In genomic region chr17:64965826-64966283, GRCh38 we compare ENCODE assay signal across 8 cellular contexts.
DNase-seq lines count a peak whose midpoint lies in the region; ATAC-seq and TF ChIP-seq lines count a peak whose summit lies in the region.
"Not testable (repeated sequence)": the region's sequence is repeated elsewhere in the genome, so short reads cannot be mapped to it uniquely, and the experiment has no call there.

No MANE protein-coding gene starts in this region.

- in situ Hi-C loops in GM18951 (cut with MboI; ENCODE audit: low sequenced_read_pairs, unreplicated experiment), result not testable (repeated sequence)

- peak; percentile 23 for TF ChIP-seq POLR2A in GM18951 (IDR thresholded peaks at IDR 0.05; ENCODE audit: extremely low read depth, insufficient read depth, insufficient read length)

- peak overlapping the region; percentile 30 for H3K27ac ChIP-seq in layer of hippocampus (ENCODE audit: low read depth, low read length)

- peak; percentile 60 to 76 for DNase-seq in AML-193 (lab: John Stamatoyannopoulos, UW)
- DNase-seq in NCI-H2227 (lab: John Stamatoyannopoulos, UW; ENCODE audit: unreplicated experiment), result peak; percentile 56
- DNase-seq in activated CD4-positive, CD25-positive, alpha-beta regulatory T cell treated with anti-CD3 and anti-CD28 coated beads, Interleukin-2, amount 50 U/mL, for 72 hours, result peak; percentile 78
- peak; percentile 92 for DNase-seq in central memory CD4-positive, alpha-beta T cell
- peak; percentile 47 to 84 for DNase-seq in stimulated activated CD4-positive, alpha-beta T cell treated with anti-CD3 and anti-CD28 coated beads, Interleukin-1b, Interleukin-23, amount 100 ng/mL, for 1 hour (ENCODE audit: low read depth in 2 of 2)

- H3K27me3 ChIP-seq in layer of hippocampus (ENCODE audit: control insufficient read depth, insufficient read depth, low read length), result not testable (repeated sequence)

- peak; percentile 91 for ATAC-seq in HG03095 (IDR thresholded peaks at IDR 0.05; ENCODE audit: unreplicated experiment)

Comparison
In these comparisons a context has a peak if more than half of its experiments do, and no peak if none do; other contexts are left out.
1. Peak in every context shown above with its lines: DNase-seq, ATAC-seq and H3K27ac ChIP-seq.